In genomic region chr2:64120008-64120407, GRCh38 we compare ENCODE assay signal across 17 cellular contexts. TPM values are rescaled to one million over a fixed set of nuclear protein-coding genes. Genes with fewer than 3 reads are reported as not detected.
DNase-seq lines count a peak whose midpoint lies in the region; ATAC-seq and TF ChIP-seq lines count a peak whose summit lies in the region.
"Had no signal": no experiment of that assay in that cellular context is flagged by ENCODE, and none has a peak within 500 bp of the region (broad histone marks: within the 10 kb centered on the region; RNA-seq: fewer than 3 reads in every experiment).

No MANE protein-coding gene starts in this region.

- no peaks in the 10 kb centered on the region for H3K9me3 ChIP-seq in lower lobe of right lung
- H3K9me3 ChIP-seq in stomach = no peaks in the 10 kb centered on the region
- no peaks in the 10 kb centered on the region for H3K9me3 ChIP-seq in right cardiac atrium (ENCODE audit: control insufficient read depth, low read length)
- H3K9me3 ChIP-seq: SJCRH30 had no signal

- CTCF ChIA-PET in Calu3 (lab: Charles Lee) = interaction anchor here (1.1 kb wide), 1 partner anchor 22 kb away, joined by 3 read pairs; no protein-coding TSS in a partner anchor

- TF ChIP-seq CTCF in Calu3 (IDR thresholded peaks at IDR 0.05; ENCODE audit: unreplicated experiment) (no peak), lower lobe of right lung (IDR thresholded peaks at IDR 0.05) (no peak), stomach (IDR thresholded peaks at IDR 0.05) (no peak)

- peak; percentile 46 to 58 for ATAC-seq in lower lobe of right lung
- no peak for ATAC-seq in right cardiac atrium

- DNase-seq in Calu3 = no peak
- peak; percentile 65 for DNase-seq in NCI-H82 treated with DMSO at 0.1 percent for 48 hours (lab: John Stamatoyannopoulos, UW; ENCODE audit: unreplicated experiment)
- no peak for DNase-seq in epithelial cell of prostate (ENCODE audit: low read depth, low spot score)
- no peak for DNase-seq in lower lobe of right lung
- DNase-seq in activated effector memory CD4-positive, alpha-beta T cell treated with Interleukin-2 at 50 U/mL for 16 hours = no peak
- no peak for DNase-seq in stomach
- DNase-seq in NCI-H774 (lab: John Stamatoyannopoulos, UW) = no peak
- no peak for DNase-seq in right cardiac atrium
- DNase-seq: 8988T, GDM1, GM23248, NCI-H1092 treated with DMSO at 0.1 percent for 48 hours, NCI-H2171 treated with DMSO at 0.1 percent for 48 hours, NCI-H748 treated with DMSO at 0.1 percent for 48 hours, PC-9, SJCRH30 had no signal

- H3K4me1 Mint-ChIP-seq in Calu3 (ENCODE audit: low read depth, unreplicated experiment) = peaks cover 64% of the 10 kb centered on the region

- H3K36me3 Mint-ChIP-seq in Calu3 (ENCODE audit: insufficient read depth, unreplicated experiment) = peaks cover 20% of the 10 kb centered on the region

- H3K27ac ChIP-seq in epithelial cell of prostate (peak overlapping the region; percentile 93), lower lobe of right lung (no peak overlapping the region), stomach (peak overlapping the region in 1 of 5 donors; percentile 40), right cardiac atrium (ENCODE audit: low read length) (no peak overlapping the region)
- H3K27ac ChIP-seq: GM23248, PC-9, SJCRH30 had no signal

- H3K4me3 ChIP-seq in lower lobe of right lung (no peak overlapping the region), stomach (no peak overlapping the region), right cardiac atrium (ENCODE audit: low read length) (no peak overlapping the region)
- H3K4me3 ChIP-seq: GM23248, PC-9, SJCRH30 had no signal

- TF ChIP-seq EP300 in stomach (IDR thresholded peaks at IDR 0.05) = no peak

- H3K36me3 ChIP-seq in lower lobe of right lung (no peaks in the 10 kb centered on the region), stomach (no peaks in the 10 kb centered on the region)

- peak overlapping the region; percentile 63 for H3K4me3 Mint-ChIP-seq in Calu3 (ENCODE audit: low read depth, unreplicated experiment)
- H3K4me3 Mint-ChIP-seq: CD14-positive monocyte had no signal

- H3K9me3 Mint-ChIP-seq in Calu3 (ENCODE audit: low read depth, unreplicated experiment) = no peaks in the 10 kb centered on the region
- H3K9me3 Mint-ChIP-seq: CD14-positive monocyte had no signal

- no peak for TF ChIP-seq POLR2A in stomach (IDR thresholded peaks at IDR 0.05)

- no peaks in the 10 kb centered on the region for H3K27me3 ChIP-seq in lower lobe of right lung (ENCODE audit: low read depth)
- H3K27me3 ChIP-seq in stomach = no peaks in the 10 kb centered on the region
- no peaks in the 10 kb centered on the region for H3K27me3 ChIP-seq in right cardiac atrium (ENCODE audit: control insufficient read depth, insufficient read depth)
- H3K27me3 ChIP-seq: SJCRH30 had no signal

- H3K4me1 ChIP-seq in lower lobe of right lung = peaks cover 36% of the 10 kb centered on the region
- peaks cover 10 to 74% (median 44%) of the 10 kb centered on the region in 4 donors for H3K4me1 ChIP-seq in stomach
- peaks cover 4% of the 10 kb centered on the region for H3K4me1 ChIP-seq in right cardiac atrium (ENCODE audit: control insufficient read depth, insufficient read depth, low read length)

- BruUV-seq in Calu3 (replicated peaks; lab: Mats Ljungman, UMichigan) = no TSS peak

- intact Hi-C loops in Calu3 (cut with micrococcal nuclease; ENCODE audit: unreplicated experiment) (loop anchor here (10.0 kb wide), 1 partner anchor 415 kb away; no protein-coding TSS in a partner anchor), lower lobe of right lung (cut with DNase I) (no loop called here), stomach (cut with DNase I; ENCODE audit: low total_unique reads) (no loop called here), right cardiac atrium (cut with DNase I) (no loop called here)

- H3K27ac Mint-ChIP-seq in Calu3 (ENCODE audit: unreplicated experiment) = peak overlapping the region; percentile 80

- WGBS in stomach, 5 donors = 78 to 85% (median 81%) methylated on average over 2 of the region's 2 CpGs
- WGBS in right cardiac atrium = 96% methylated on average over 2 of the region's 2 CpGs

- H3K27me3 Mint-ChIP-seq in Calu3 (ENCODE audit: unreplicated experiment) = no peaks in the 10 kb centered on the region

RNA-seq across cellular contexts. Expression of gene PELI1, which starts 24.2 kb away (rescaled TPM):
- total RNA-seq in Calu3 (2022) = 26.2 and 27.3 TPM in 2 replicates
- total RNA-seq in lower lobe of right lung = 34.1 TPM
- 100 to 1,000 TPM in 1 of 5 donors, 10 to 100 TPM in 3, 1 to 10 TPM in 1; 7.6 to 165 (median 60.8) TPM for total RNA-seq in stomach
- 10 to 100 TPM in 2 of 3 donors, 1 to 10 TPM in 1; 6.9 to 17.4 (median 11.8) TPM for polyA plus RNA-seq in stomach
- 10 to 100 TPM; 12.4 to 17.2 (median 13.7) TPM for total RNA-seq in right cardiac atrium
- polyA plus RNA-seq in right cardiac atrium = 6.9 TPM

Comparison
In these comparisons a context has a peak if more than half of its experiments do, and no peak if none do; other contexts are left out.
1. ATAC-seq: peak in lower lobe of right lung (2 of 2); none in right cardiac atrium (0 of 2).